Comparison of ENCODE assay signal across 8 cellular contexts in genomic region chr21:8197377-8198027, GRCh38.
A peak's percentile ranks its signal among the peaks of the same experiment; 100 is the strongest.
DNase-seq lines count a peak whose midpoint lies in the region; ATAC-seq and TF ChIP-seq lines count a peak whose summit lies in the region.
"Not testable (repeated sequence)": the region's sequence is repeated elsewhere in the genome, so short reads cannot be mapped to it uniquely, and the experiment has no call there.

No MANE protein-coding gene starts in this region.

- DNase-seq in CD4-positive, alpha-beta T cell; Panc1 (ENCODE audit: low read depth, low spot score); activated naive CD8-positive, alpha-beta T cell treated with anti-CD3 and anti-CD28 coated beads, Interleukin-2, amount 50 U/mL, for 24 hours; left colon; psoas muscle: not testable (repeated sequence)

- not testable (repeated sequence) for BruUV-seq in Panc1 (replicated peaks; lab: Mats Ljungman, UMichigan)

- in situ Hi-C loops in Panc1 (cut with HindIII; ENCODE audit: low pct_unique_long_range_greater_than_20kb, low sequenced_read_pairs) = not testable (repeated sequence)

- not testable (repeated sequence) for H3K9me3 ChIP-seq in CD4-positive, alpha-beta T cell (ENCODE audit: control insufficient read depth, low read length); Panc1 (ENCODE audit: control insufficient read depth, insufficient read depth, low read depth, low read length); psoas muscle

- H3K4me3 ChIP-seq in Panc1 (ENCODE audit: low read depth in 2 of 2, low read length in 2 of 2); psoas muscle: not testable (repeated sequence)

- not testable (repeated sequence) for H3K4me3 Mint-ChIP-seq in CD4-positive, alpha-beta T cell; activated naive CD8-positive, alpha-beta T cell treated with anti-CD3 and anti-CD28 coated beads, Interleukin-2, amount 50 U/mL, for 24 hours

- TF ChIP-seq CTCF in CD4-positive, alpha-beta T cell (IDR thresholded peaks at IDR 0.05); Panc1 (IDR thresholded peaks at IDR 0.05); psoas muscle (IDR thresholded peaks at IDR 0.05): not testable (repeated sequence)

- H3K27ac ChIP-seq in CD4-positive, alpha-beta T cell (ENCODE audit: low read depth, low read length); Panc1 (ENCODE audit: low read length); psoas muscle: not testable (repeated sequence)

- not testable (repeated sequence) for H3K9me3 Mint-ChIP-seq in CD4-positive, alpha-beta T cell; activated naive CD8-positive, alpha-beta T cell treated with anti-CD3 and anti-CD28 coated beads, Interleukin-2, amount 50 U/mL, for 24 hours

- not testable (repeated sequence) for H3K27ac Mint-ChIP-seq in CD4-positive, alpha-beta T cell; activated naive CD8-positive, alpha-beta T cell treated with anti-CD3 and anti-CD28 coated beads, Interleukin-2, amount 50 U/mL, for 24 hours

- H3K4me1 Mint-ChIP-seq in CD4-positive, alpha-beta T cell (ENCODE audit: low read depth); activated naive CD8-positive, alpha-beta T cell treated with anti-CD3 and anti-CD28 coated beads, Interleukin-2, amount 50 U/mL, for 24 hours: not testable (repeated sequence)

- intact Hi-C loops in CD4-positive, alpha-beta T cell (cut with DNase I, micrococcal nuclease); Panc1 (cut with micrococcal nuclease; ENCODE audit: unreplicated experiment); left colon (cut with DNase I, micrococcal nuclease); psoas muscle (cut with DNase I): not testable (repeated sequence)

- not testable (repeated sequence) for H3K36me3 Mint-ChIP-seq in CD4-positive, alpha-beta T cell (ENCODE audit: low read depth); activated naive CD8-positive, alpha-beta T cell treated with anti-CD3 and anti-CD28 coated beads, Interleukin-2, amount 50 U/mL, for 24 hours (ENCODE audit: low read depth)

- peak; percentile 73 for ATAC-seq in CD4-positive, alpha-beta T cell (ENCODE audit: poor library complexity)
- ATAC-seq in GM19023 (IDR thresholded peaks at IDR 0.05; ENCODE audit: unreplicated experiment) (peak; percentile 56), GM21786 (IDR thresholded peaks at IDR 0.05; ENCODE audit: unreplicated experiment) (peak; percentile 37), HG03103 (IDR thresholded peaks at IDR 0.05; ENCODE audit: low read depth, unreplicated experiment) (peak; percentile 43), Panc1 (peak; percentile 77), left colon (peak; percentile 49), psoas muscle (peak; percentile 63 to 80 (median 72))
- ATAC-seq in activated naive CD8-positive, alpha-beta T cell treated with anti-CD3 and anti-CD28 coated beads, Interleukin-2, amount 50 U/mL, for 24 hours = peak; percentile 50

- WGBS in psoas muscle, 3 donors = no CpG with 5 or more reads among the region's 20 CpGs

- not testable (repeated sequence) for H3K27me3 ChIP-seq in CD4-positive, alpha-beta T cell (ENCODE audit: control insufficient read depth, insufficient read depth, low read length); Panc1 (ENCODE audit: control insufficient read depth, insufficient read depth, low read length); psoas muscle (ENCODE audit: insufficient read depth in 3 of 3, low read length in 2 of 3)

- POLR2A ChIA-PET in CD4-positive, alpha-beta T cell (lab: Charles Lee); Panc1 (lab: Charles Lee): not testable (repeated sequence)

- H3K4me1 ChIP-seq in Panc1 (ENCODE audit: control insufficient read depth, insufficient read depth, low read length); psoas muscle: not testable (repeated sequence)

- not testable (repeated sequence) for H3K27me3 Mint-ChIP-seq in CD4-positive, alpha-beta T cell; activated naive CD8-positive, alpha-beta T cell treated with anti-CD3 and anti-CD28 coated beads, Interleukin-2, amount 50 U/mL, for 24 hours

- H3K36me3 ChIP-seq in Panc1 (ENCODE audit: control insufficient read depth, insufficient read depth, low read length); psoas muscle (ENCODE audit: insufficient read depth in 1 of 2, low read depth in 1 of 2): not testable (repeated sequence)

- CTCF ChIA-PET in CD4-positive, alpha-beta T cell (lab: Charles Lee); Panc1 (lab: Charles Lee): not testable (repeated sequence)
